In the genomic region with DNA sequence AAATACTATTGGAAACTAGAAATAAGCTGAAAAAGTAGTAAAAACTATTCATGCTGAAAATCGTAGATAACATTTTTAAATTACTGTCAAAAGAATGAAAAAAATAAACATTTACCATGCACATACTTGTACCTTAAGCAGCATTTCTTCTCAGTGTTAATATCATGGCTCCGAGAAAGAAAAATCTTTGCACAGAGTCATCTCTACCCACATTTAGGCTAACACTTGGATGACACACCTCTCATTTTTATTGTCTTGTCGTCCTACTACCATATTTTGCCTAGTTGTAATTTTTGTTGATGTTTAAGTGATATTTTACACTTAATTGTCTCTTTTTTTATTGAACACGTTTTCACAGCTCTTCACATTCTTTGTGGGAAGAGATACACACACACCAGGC, we compare ENCODE assay signal across 29 cellular contexts.
"Had no signal": no experiment of that assay in that cellular context is flagged by ENCODE, and none has a peak within 500 bp of the region (broad histone marks: within the 10 kb centered on the region; RNA-seq: fewer than 3 reads in every experiment).

No MANE protein-coding gene starts in this region.

- H3K4me2 ChIP-seq: neural progenitor cell, smooth muscle cell had no signal

- H3K27me3 ChIP-seq: neural progenitor cell, ovary, right lobe of liver, sigmoid colon, spleen, stomach, thyroid gland, tibial nerve, upper lobe of left lung, vagina had no signal

- H3K36me3 Mint-ChIP-seq: naive thymus-derived CD4-positive, alpha-beta T cell; natural killer cell; neural progenitor cell had no signal

- DNase-seq: naive thymus-derived CD4-positive, alpha-beta T cell; natural killer cell; occipital lobe; ovary; posterior cingulate gyrus; psoas muscle; right cardiac atrium; right lobe of liver; sigmoid colon; spleen; stimulated activated CD4-positive, alpha-beta T cell treated with anti-CD3 and anti-CD28 coated beads, Interleukin-12 subunit alpha, Interleukin-12 subunit beta, amount 100 ng/mL, for 4 hours; stimulated activated CD4-positive, alpha-beta T cell treated with anti-CD3 and anti-CD28 coated beads, Interleukin-1b, Interleukin-23, amount 100 ng/mL, for 48 hours; stimulated activated CD4-positive, alpha-beta T cell treated with anti-CD3 and anti-CD28 coated beads, Interleukin-4, amount 100 ng/mL, for 1 hour; stimulated activated CD4-positive, alpha-beta T cell treated with anti-CD3 and anti-CD28 coated beads, Interleukin-4, amount 100 ng/mL, for 4 hours; stimulated activated CD8-positive, alpha-beta memory T cell treated with anti-CD3 and anti-CD28 coated beads, Interleukin-4, amount 100 ng/mL, for 48 hours; stimulated activated naive B cell treated with anti-CD40 and anti-IgM and Interleukin-4, amounts not matched to agents 10 μg/mL and 1 μg/mL and 100 μg/mL, for 72 hours; stimulated activated naive CD4-positive, alpha-beta T cell treated with Interleukin-2 at 50 U/mL for 16 hours; stomach; thyroid gland; upper lobe of left lung had no signal

- H3K27ac ChIP-seq: neural progenitor cell, ovary, parathyroid adenoma, psoas muscle, right lobe of liver, sigmoid colon, skin epidermis, spleen, stomach, thoracic aorta, thyroid gland, tibial nerve, upper lobe of left lung, vagina had no signal

- H3K9me3 ChIP-seq: ovary, psoas muscle, right lobe of liver, sigmoid colon, spleen, stomach, thoracic aorta, thyroid gland, tibial nerve, upper lobe of left lung, vagina had no signal

- H3K27ac Mint-ChIP-seq: natural killer cell; nephron; neural progenitor cell; progenitor cell of endocrine pancreas; stimulated activated naive B cell treated with anti-CD40 and anti-IgM and Interleukin-4, amounts not matched to agents 10 μg/mL and 1 μg/mL and 100 μg/mL, for 72 hours had no signal

- H3K9me3 Mint-ChIP-seq: naive thymus-derived CD4-positive, alpha-beta T cell; natural killer cell; nephron; neural progenitor cell; stimulated activated naive B cell treated with anti-CD40 and anti-IgM and Interleukin-4, amounts not matched to agents 10 μg/mL and 1 μg/mL and 100 μg/mL, for 72 hours had no signal

- ATAC-seq: naive thymus-derived CD4-positive, alpha-beta T cell; natural killer cell; psoas muscle; right cardiac atrium; right lobe of liver; stimulated activated naive B cell treated with anti-CD40 and anti-IgM and Interleukin-4, amounts not matched to agents 10 μg/mL and 1 μg/mL and 100 μg/mL, for 72 hours had no signal

- H3K36me3 ChIP-seq: neural progenitor cell, ovary, right lobe of liver, sigmoid colon, spleen, stomach, thoracic aorta, thyroid gland, tibial nerve, upper lobe of left lung, vagina had no signal

- H3K27me3 Mint-ChIP-seq: progenitor cell of endocrine pancreas; stimulated activated naive B cell treated with anti-CD40 and anti-IgM and Interleukin-4, amounts not matched to agents 10 μg/mL and 1 μg/mL and 100 μg/mL, for 72 hours had no signal

- H2AFZ ChIP-seq: neural progenitor cell, parathyroid adenoma had no signal

- H3K79me2 ChIP-seq: parathyroid adenoma had no signal

- H3K9ac ChIP-seq: neural progenitor cell, parathyroid adenoma had no signal

- H3K4me3 Mint-ChIP-seq: naive thymus-derived CD4-positive, alpha-beta T cell; natural killer cell; nephron; neural progenitor cell; stimulated activated naive B cell treated with anti-CD40 and anti-IgM and Interleukin-4, amounts not matched to agents 10 μg/mL and 1 μg/mL and 100 μg/mL, for 72 hours had no signal

- H3K4me1 ChIP-seq: parathyroid adenoma, psoas muscle, thyroid gland had no signal

- H3K4me3 ChIP-seq: neural progenitor cell, ovary, psoas muscle, right lobe of liver, sigmoid colon, skin epidermis, smooth muscle cell, spleen, stomach, thoracic aorta, thyroid gland, tibial nerve, upper lobe of left lung, vagina had no signal
